ENCODE assay signal across 13 cellular contexts in genomic region chr17:17351901-17352781, GRCh38. TPM values are rescaled to one million over a fixed set of nuclear protein-coding genes. Genes with fewer than 3 reads are reported as not detected.
DNase-seq lines count a peak whose midpoint lies in the region; ATAC-seq, FAIRE-seq and TF ChIP-seq lines count a peak whose summit lies in the region.
"Had no signal": no experiment of that assay in that cellular context is flagged by ENCODE, and none has a peak within 500 bp of the region (broad histone marks: within the 10 kb centered on the region; RNA-seq: fewer than 3 reads in every experiment).

No MANE protein-coding gene starts in this region.

- no peak overlapping the region for H3K4ac ChIP-seq in trophoblast cell (ENCODE audit: low read depth, low read length)

- H2AK5ac ChIP-seq in trophoblast cell (ENCODE audit: low read length): no peak overlapping the region

- H3K27ac ChIP-seq in trophoblast cell (ENCODE audit: low read depth, low read length): no peak overlapping the region
- H3K27ac ChIP-seq: left lung, suprapubic skin had no signal

- H3K18ac ChIP-seq in trophoblast cell (ENCODE audit: low read length): no peak overlapping the region

- peak overlapping the region; percentile 5 for H3K4me2 ChIP-seq in trophoblast cell (ENCODE audit: low read length)

- TF ChIP-seq POLR2A in H54 (IDR thresholded peaks at IDR 0.05; ENCODE audit: low read depth, low read length): 0 out of 2 replicates have a peak, but pooled peaks have one; percentile 29

- ATAC-seq in HG02885 (IDR thresholded peaks at IDR 0.05; ENCODE audit: poor library complexity, unreplicated experiment) (no peak), GM18867 (IDR thresholded peaks at IDR 0.05; ENCODE audit: unreplicated experiment) (no peak)
- ATAC-seq: left lung had no signal

- H3K79me1 ChIP-seq in trophoblast cell (ENCODE audit: low read length): peaks cover 5% of the 10 kb centered on the region

- H3K9me3 ChIP-seq in trophoblast cell (ENCODE audit: insufficient read depth, low read depth, low read length): no peaks in the 10 kb centered on the region
- H3K9me3 ChIP-seq: left lung, suprapubic skin had no signal

- TF ChIP-seq CTCF in foreskin fibroblast (IDR thresholded peaks at IDR 0.05; ENCODE audit: low read depth, low read length): no peak

- no peak overlapping the region for H4K8ac ChIP-seq in trophoblast cell (ENCODE audit: low read depth, low read length)

- peaks cover 27 to 28% of the 10 kb centered on the region in 2 experiments for H3K4me1 ChIP-seq in trophoblast cell (ENCODE audit: control insufficient read depth in 1 of 2, insufficient read depth in 2 of 2, low read length in 2 of 2)

- no peak overlapping the region for H3K14ac ChIP-seq in trophoblast cell (ENCODE audit: low read length)

- no peak overlapping the region for H2BK120ac ChIP-seq in trophoblast cell (ENCODE audit: insufficient read depth, low read length, poor library complexity)

- H3K36me3 ChIP-seq in trophoblast cell (ENCODE audit: control insufficient read depth in 1 of 2, insufficient read depth in 2 of 2, low read length in 2 of 2): no peaks in the 10 kb centered on the region
- H3K36me3 ChIP-seq: left lung, suprapubic skin had no signal

- H4K12ac ChIP-seq in trophoblast cell (ENCODE audit: low read depth, low read length): no peak overlapping the region

- H4K91ac ChIP-seq in trophoblast cell (ENCODE audit: low read depth, low read length): no peak overlapping the region

- H3K79me2 ChIP-seq in trophoblast cell (ENCODE audit: control insufficient read depth, insufficient read depth, low read length, poor library complexity): no peaks in the 10 kb centered on the region

- WGBS in trophoblast cell (ENCODE audit: extremely low coverage, insufficient coverage, insufficient read length): no CpG with 5 or more reads among the region's 35 CpGs

- no peak overlapping the region for H2AFZ ChIP-seq in trophoblast cell (ENCODE audit: insufficient read depth, low read length, poor library complexity)

- no peak for FAIRE-seq in H54 (lab: Jason Lieb, UNC)
- FAIRE-seq: endometrium had no signal

- no peak overlapping the region for H2BK5ac ChIP-seq in trophoblast cell (ENCODE audit: low read depth, low read length, poor library complexity)

- H3K4me3 ChIP-seq in foreskin fibroblast (ENCODE audit: low read depth in 1 of 2, low read length in 2 of 2) (no peak overlapping the region), trophoblast cell (ENCODE audit: low read depth, low read length) (no peak overlapping the region)
- H3K4me3 ChIP-seq: left lung, suprapubic skin had no signal

- no peak overlapping the region for H2BK12ac ChIP-seq in trophoblast cell (ENCODE audit: low read length)

- H3K23ac ChIP-seq in trophoblast cell (ENCODE audit: low read length): no peak overlapping the region

- DNase-seq in H54 (ENCODE audit: insufficient read length, low spot score) (peak; percentile 62), SHP77 treated with DMSO at 0.1 percent for 48 hours (lab: John Stamatoyannopoulos, UW) (peak; percentile 89), foreskin fibroblast (peak; percentile 65 to 86), trophoblast cell (no peak), NCI-H1092 (lab: John Stamatoyannopoulos, UW) (no peak)
- DNase-seq in stimulated activated CD4-positive, alpha-beta T cell treated with anti-CD3 and anti-CD28 coated beads, Interleukin-4, amount 100 ng/mL, for 24 hours: no peak
- DNase-seq: activated T-cell treated with anti-CD3 and anti-CD28 coated beads, Interleukin-2, amount 50 U/mL, for 24 hours; T-helper 1 cell had no signal

- no peaks in the 10 kb centered on the region for H3K27me3 ChIP-seq in trophoblast cell (ENCODE audit: insufficient read depth, low read length)
- H3K27me3 ChIP-seq: suprapubic skin had no signal

- no peak overlapping the region for H3K9ac ChIP-seq in trophoblast cell (ENCODE audit: low read length)

RNA-seq across cellular contexts. Expression of gene NT5M, which starts 49.0 kb away (rescaled TPM):
- 0.96 and 1.1 TPM in 2 replicates for polyA plus RNA-seq in trophoblast cell (2013)

Comparison
In these comparisons a context has a peak if more than half of its experiments do, and no peak if none do; other contexts are left out.
1. DNase-seq: peak in H54 (single experiment), SHP77 treated with DMSO at 0.1 percent for 48 hours (single experiment) and foreskin fibroblast (2 of 2); none in trophoblast cell (0 of 2), stimulated activated CD4-positive, alpha-beta T cell treated with anti-CD3 and anti-CD28 coated beads, Interleukin-4, amount 100 ng/mL, for 24 hours (single experiment) and NCI-H1092 (single experiment).